Comparison of ENCODE assay signal across 1 cellular context in genomic region chr5:181246276-181247050, GRCh38.
A peak's percentile ranks its signal among the peaks of the same experiment; 100 is the strongest.
TF ChIP-seq lines count a peak whose summit lies in the region.

No MANE protein-coding gene starts in this region.

TF ChIP-seq in GM23338, 12 proteins besides CTCF, POLR2A, EP300 and RAD21 (continued from another document):
- TF ChIP-seq ETS1 (IDR thresholded peaks at IDR 0.05) (peak; percentile 49; the same call in 1 of the 2 replicates), JUNB (IDR thresholded peaks at IDR 0.05; ENCODE audit: unreplicated experiment) (no peak), POLR2AphosphoS5 (IDR thresholded peaks at IDR 0.05; ENCODE audit: low read depth) (peak; percentile 79)
